8 cellular contexts compared by ENCODE assay signal in genomic region chr5:9544502-9545300, GRCh38. TPM values are rescaled to one million over a fixed set of nuclear protein-coding genes. Genes with fewer than 3 reads are reported as not detected.
A peak's percentile ranks its signal among the peaks of the same experiment; 100 is the strongest.
DNase-seq lines count a peak whose midpoint lies in the region; ATAC-seq, FAIRE-seq and TF ChIP-seq lines count a peak whose summit lies in the region.

No MANE protein-coding gene starts in this region.

- no peak for FAIRE-seq in frontal cortex (lab: Jason Lieb, UNC)

- TF ChIP-seq EP300 in tibial nerve (IDR thresholded peaks at IDR 0.05) = peak in 1 of 2 donors; percentile 69

- peak in 1 of 2 donors; percentile 60 for TF ChIP-seq POLR2A in tibial nerve (IDR thresholded peaks at IDR 0.05)

- no peaks in the 10 kb centered on the region for H3K27me3 ChIP-seq in tibial nerve

- H3K36me3 ChIP-seq in tibial nerve = peaks cover 0 to 11% (median 0%) of the 10 kb centered on the region in 3 donors

- ATAC-seq in HG02571 (IDR thresholded peaks at IDR 0.05; ENCODE audit: unreplicated experiment) = peak; percentile 53
- peak; percentile 48 for ATAC-seq in activated T-helper 17 cell treated with anti-CD3 and anti-CD28 coated beads, Interleukin-2, amount 50 U/mL, for 72 hours (replicated peaks)

- H3K36me3 Mint-ChIP-seq in activated T-helper 17 cell treated with anti-CD3 and anti-CD28 coated beads, Interleukin-2, amount 50 U/mL, for 72 hours (ENCODE audit: low read depth) = peaks cover 4% of the 10 kb centered on the region
- peaks cover 9% of the 10 kb centered on the region for H3K36me3 Mint-ChIP-seq in nephron progenitor cell (ENCODE audit: low read depth)

- H3K4me1 Mint-ChIP-seq in activated T-helper 17 cell treated with anti-CD3 and anti-CD28 coated beads, Interleukin-2, amount 50 U/mL, for 72 hours = peaks cover 4% of the 10 kb centered on the region
- peaks cover 55% of the 10 kb centered on the region for H3K4me1 Mint-ChIP-seq in nephron progenitor cell

- H3K27ac ChIP-seq in tibial nerve = peak overlapping the region; percentile 60 to 92 (median 86)

- no peak overlapping the region for H3K27ac Mint-ChIP-seq in activated T-helper 17 cell treated with anti-CD3 and anti-CD28 coated beads, Interleukin-2, amount 50 U/mL, for 72 hours
- H3K27ac Mint-ChIP-seq in nephron progenitor cell = no peak overlapping the region

- DNase-seq in NCI-H2081 (lab: John Stamatoyannopoulos, UW) = peak; percentile 82 to 89
- no peak for DNase-seq in NCI-H2081 treated with DMSO at 0.1 percent for 48 hours (lab: John Stamatoyannopoulos, UW)
- peak; percentile 79 for DNase-seq in NCI-H226
- DNase-seq in frontal cortex (ENCODE audit: low spot score in 2 of 2) = peak; percentile 61 to 63
- DNase-seq in nephron progenitor cell = peak; percentile 96
- peak; percentile 67 to 76 for DNase-seq in tibial nerve (ENCODE audit: low spot score in 2 of 2)

- peaks cover 0 to 49% (median 2%) of the 10 kb centered on the region in 4 donors for H3K4me1 ChIP-seq in tibial nerve

- no peaks in the 10 kb centered on the region for H3K9me3 ChIP-seq in tibial nerve

- peak overlapping the region; percentile 58 for H3K4me3 Mint-ChIP-seq in activated T-helper 17 cell treated with anti-CD3 and anti-CD28 coated beads, Interleukin-2, amount 50 U/mL, for 72 hours
- peak overlapping the region; percentile 92 for H3K4me3 Mint-ChIP-seq in nephron progenitor cell

- peaks cover 20% of the 10 kb centered on the region for H3K27me3 Mint-ChIP-seq in activated T-helper 17 cell treated with anti-CD3 and anti-CD28 coated beads, Interleukin-2, amount 50 U/mL, for 72 hours
- H3K27me3 Mint-ChIP-seq in nephron progenitor cell (ENCODE audit: low read depth, poor library complexity) = peaks cover 3% of the 10 kb centered on the region

- WGBS in tibial nerve, 2 donors = 0% methylated on average over 30 to 46 of the region's 65 CpGs

- TF ChIP-seq CTCF in nephron progenitor cell (IDR thresholded peaks at IDR 0.05) = peak; percentile 82
- peak; percentile 71 to 95 (median 93) for TF ChIP-seq CTCF in tibial nerve (IDR thresholded peaks at IDR 0.05)

- H3K9me3 Mint-ChIP-seq in activated T-helper 17 cell treated with anti-CD3 and anti-CD28 coated beads, Interleukin-2, amount 50 U/mL, for 72 hours = no peaks in the 10 kb centered on the region
- no peaks in the 10 kb centered on the region for H3K9me3 Mint-ChIP-seq in nephron progenitor cell

- H3K4me3 ChIP-seq in tibial nerve = peak overlapping the region; percentile 55 to 88 (median 72)

RNA-seq across cellular contexts. Expression of gene SEMA5A, which starts 1.2 kb away (rescaled TPM):
- not detected for total RNA-seq in activated T-helper 17 cell treated with anti-CD3 and anti-CD28 coated beads, Interleukin-2, amount 50 U/mL, for 72 hours
- total RNA-seq in frontal cortex = 9.0 TPM
- 10 to 100 TPM; 36.3 to 58.4 (median 52.6) TPM for total RNA-seq in tibial nerve
